8 cellular contexts compared by ENCODE assay signal in genomic region chr7:129188372-129188891, GRCh38. TPM values are rescaled to one million over a fixed set of nuclear protein-coding genes. Genes with fewer than 3 reads are reported as not detected.
A peak's percentile ranks its signal among the peaks of the same experiment; 100 is the strongest.
DNase-seq lines count a peak whose midpoint lies in the region; ATAC-seq and TF ChIP-seq lines count a peak whose summit lies in the region.

Gene SMO, plus strand, starts transcription at chr7:129188633. Its CDS starts 519 bp downstream, at chr7:129189152.

- H3K36me3 Mint-ChIP-seq in activated naive CD4-positive, alpha-beta T cell treated with anti-CD3 and anti-CD28 coated beads, Interleukin-2, amount 50 U/mL, for 24 hours: no peaks in the 10 kb centered on the region

- peaks cover 11% of the 10 kb centered on the region for H3K4me1 Mint-ChIP-seq in activated naive CD4-positive, alpha-beta T cell treated with anti-CD3 and anti-CD28 coated beads, Interleukin-2, amount 50 U/mL, for 24 hours

- H3K9me3 Mint-ChIP-seq in activated naive CD4-positive, alpha-beta T cell treated with anti-CD3 and anti-CD28 coated beads, Interleukin-2, amount 50 U/mL, for 24 hours: no peaks in the 10 kb centered on the region

- H3K4me3 ChIP-seq in HUES48 (ENCODE audit: low read depth, low read length) (peak within 1 kb of the TSS; percentile 86), prostate gland (peak within 1 kb of the TSS; percentile 63 to 74)

- H3K27ac Mint-ChIP-seq in activated naive CD4-positive, alpha-beta T cell treated with anti-CD3 and anti-CD28 coated beads, Interleukin-2, amount 50 U/mL, for 24 hours: no peak within 1 kb of the TSS

- H3K27me3 ChIP-seq in HUES48 (ENCODE audit: control insufficient read depth, insufficient read depth, low read length) (peaks cover 17% of the 10 kb centered on the region), prostate gland (replicated peaks; ENCODE audit: insufficient read depth) (no peaks in the 10 kb centered on the region)

- WGBS in prostate gland: under 1% methylated on average over 48 of the region's 48 CpGs

- TF ChIP-seq CTCF in prostate gland (IDR thresholded peaks at IDR 0.05): no peak

- H3K9me3 ChIP-seq in HUES48 (ENCODE audit: control insufficient read depth, insufficient read depth, low read length): no peaks in the 10 kb centered on the region
- no peaks in the 10 kb centered on the region for H3K9me3 ChIP-seq in prostate gland

- H3K9ac ChIP-seq in HUES48 (ENCODE audit: low read depth, low read length): peak within 1 kb of the TSS; percentile 71

- peak; percentile 91 for ATAC-seq in left ventricle myocardium superior
- no peak for ATAC-seq in GM18519 (IDR thresholded peaks at IDR 0.05; ENCODE audit: low FRiP score, unreplicated experiment)
- no peak for ATAC-seq in HG02642 (IDR thresholded peaks at IDR 0.05; ENCODE audit: poor library complexity, unreplicated experiment)
- ATAC-seq in HG02571 (IDR thresholded peaks at IDR 0.05; ENCODE audit: unreplicated experiment): no peak

- intact Hi-C loops in left ventricle myocardium superior (cut with micrococcal nuclease): no loop called here
- intact Hi-C loops in prostate gland (cut with DNase I): no loop called here

- peaks cover 14% of the 10 kb centered on the region for H3K4me1 ChIP-seq in HUES48 (ENCODE audit: control insufficient read depth, insufficient read depth, low read length)
- H3K4me1 ChIP-seq in prostate gland (replicated peaks): no peaks in the 10 kb centered on the region

- DNase-seq in EL (peak; percentile 53), left ventricle myocardium superior (peak; percentile 68), prostate gland (ENCODE audit: low spot score) (no peak)

- peak within 1 kb of the TSS; percentile 74 for H3K4me3 Mint-ChIP-seq in activated naive CD4-positive, alpha-beta T cell treated with anti-CD3 and anti-CD28 coated beads, Interleukin-2, amount 50 U/mL, for 24 hours

- peaks cover 42% of the 10 kb centered on the region for H3K27me3 Mint-ChIP-seq in activated naive CD4-positive, alpha-beta T cell treated with anti-CD3 and anti-CD28 coated beads, Interleukin-2, amount 50 U/mL, for 24 hours

- H3K27ac ChIP-seq in HUES48 (ENCODE audit: low read depth, low read length) (peak within 1 kb of the TSS; percentile 86), prostate gland (peak within 1 kb of the TSS; percentile 68 to 72)

- H3K36me3 ChIP-seq in HUES48 (ENCODE audit: control insufficient read depth, insufficient read depth, low read length): peaks cover 8% of the 10 kb centered on the region; the same call in 1 of the 2 replicates
- no peaks in the 10 kb centered on the region for H3K36me3 ChIP-seq in prostate gland

- no peak for TF ChIP-seq POLR2A in prostate gland (IDR thresholded peaks at IDR 0.05)

RNA-seq across cellular contexts. Expression of gene SMO, which starts in this region (rescaled TPM):
- 5.0 TPM for total RNA-seq in left ventricle myocardium superior
- total RNA-seq in prostate gland: 10 to 100 TPM; 23.2 to 32.9 TPM
